ENCODE assay signal across 21 cellular contexts in the genomic region with DNA sequence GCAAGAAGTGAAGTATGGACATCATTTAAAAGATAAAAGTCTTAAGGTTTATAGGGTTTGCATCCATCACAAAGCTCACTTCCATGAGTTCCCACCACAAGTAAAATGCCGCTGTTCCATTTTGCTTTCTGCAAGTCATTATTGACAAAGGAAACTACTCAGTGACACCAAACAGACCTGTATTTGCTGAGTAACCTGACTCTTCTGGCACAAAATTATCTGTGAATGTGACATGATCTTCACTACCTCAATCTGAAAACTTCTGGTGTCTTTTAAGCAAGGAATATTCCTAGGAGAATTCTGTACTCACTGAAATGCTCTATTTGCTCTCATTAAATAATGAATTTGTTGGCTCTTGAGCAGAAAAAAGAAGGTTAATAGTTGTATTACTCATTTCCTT.
DNase-seq lines count a peak whose midpoint lies in the region; FAIRE-seq and TF ChIP-seq lines count a peak whose summit lies in the region.
"Had no signal": no experiment of that assay in that cellular context is flagged by ENCODE, and none has a peak within 500 bp of the region (broad histone marks: within the 10 kb centered on the region; RNA-seq: fewer than 3 reads in every experiment).

No MANE protein-coding gene starts in this region.

- DNase-seq in NCI-H2171 treated with DMSO at 0.1 percent for 48 hours (lab: John Stamatoyannopoulos, UW) (peak; percentile 45), NCI-H2171 (lab: John Stamatoyannopoulos, UW) (no peak), DMS53 treated with DMSO at 0.1 percent for 48 hours (lab: John Stamatoyannopoulos, UW; ENCODE audit: unreplicated experiment) (peak; percentile 94), NCI-H510A treated with DMSO at 0.1 percent for 48 hours (lab: John Stamatoyannopoulos, UW) (peak; percentile 95), bronchial epithelial cell (ENCODE audit: low read depth) (peak; percentile 17), hepatocyte (ENCODE audit: low spot score) (no peak), OCI-LY7 (ENCODE audit: low spot score) (no peak)
- DNase-seq in effector CD4-positive, alpha-beta T cell = no peak
- DNase-seq: CD8-positive, alpha-beta T cell; GDM1; GM23248; Kasumi-1; NCI-H1092 treated with DMSO at 0.1 percent for 48 hours; NCI-H187 treated with DMSO at 0.1 percent for 48 hours; NCI-H526 treated with DMSO at 0.1 percent for 48 hours; SK-N-SH had no signal

- intact Hi-C loops in OCI-LY7 (cut with micrococcal nuclease; ENCODE audit: unreplicated experiment) = no loop called here

- H3K4me1 ChIP-seq in hepatocyte (ENCODE audit: insufficient read depth) = no peaks in the 10 kb centered on the region
- H3K4me1 ChIP-seq in OCI-LY7 (ENCODE audit: insufficient read depth, low read length, poor library complexity, severe bottlenecking) = no peaks in the 10 kb centered on the region
- H3K4me1 ChIP-seq: BLaER1, HAP-1 had no signal

- H3K36me3 ChIP-seq in bronchial epithelial cell (ENCODE audit: control insufficient read depth, insufficient read depth, low read length) (no peaks in the 10 kb centered on the region), hepatocyte (replicated peaks; ENCODE audit: insufficient read depth, low read depth) (no peaks in the 10 kb centered on the region), OCI-LY7 (ENCODE audit: insufficient read depth, low read length) (no peaks in the 10 kb centered on the region)
- H3K36me3 ChIP-seq: BLaER1, HAP-1 had no signal

- no peak for TF ChIP-seq CTCF in bronchial epithelial cell (IDR thresholded peaks at IDR 0.05; ENCODE audit: insufficient read depth, low read length, severe bottlenecking)
- TF ChIP-seq CTCF in hepatocyte (IDR thresholded peaks at IDR 0.05; ENCODE audit: poor library complexity) = no peak
- TF ChIP-seq CTCF in OCI-LY7 (conservative IDR thresholded peaks at IDR 0.05; ENCODE audit: low read length) = no peak

- H4K20me1 ChIP-seq in hepatocyte (ENCODE audit: insufficient read depth, poor library complexity, severe bottlenecking) (no peaks in the 10 kb centered on the region), OCI-LY7 (ENCODE audit: insufficient read depth, low read length) (no peaks in the 10 kb centered on the region)
- H4K20me1 ChIP-seq: BLaER1 had no signal

- POLR2A ChIA-PET in OCI-LY7 (lab: Charles Lee) = interaction anchor here (0.9 kb wide), 1 partner anchor 26 kb away, joined by 3 read pairs; no protein-coding TSS in a partner anchor

- H3K27me3 ChIP-seq in bronchial epithelial cell (ENCODE audit: control insufficient read depth, insufficient read depth, low read length) = no peaks in the 10 kb centered on the region
- H3K27me3 ChIP-seq in hepatocyte = no peaks in the 10 kb centered on the region
- H3K27me3 ChIP-seq: BLaER1 had no signal

- no peaks in the 10 kb centered on the region for H3K9me2 ChIP-seq in hepatocyte (replicated peaks; ENCODE audit: insufficient read depth)
- H3K9me2 ChIP-seq in OCI-LY7 (ENCODE audit: insufficient read depth, low read length) = no peaks in the 10 kb centered on the region
- H3K9me2 ChIP-seq: SK-N-SH had no signal

- no peaks in the 10 kb centered on the region for H3K79me2 ChIP-seq in hepatocyte
- H3K79me2 ChIP-seq in OCI-LY7 (ENCODE audit: insufficient read depth, low read depth, low read length) = no peaks in the 10 kb centered on the region

- no TSS peak for BruUV-seq in OCI-LY7 (replicated peaks; lab: Mats Ljungman, UMichigan)

- H3K4me2 ChIP-seq in hepatocyte = no peak overlapping the region
- no peak overlapping the region for H3K4me2 ChIP-seq in OCI-LY7 (ENCODE audit: low read length)
- H3K4me2 ChIP-seq: BLaER1, SK-N-SH had no signal

- H2AFZ ChIP-seq in hepatocyte (no peak overlapping the region), OCI-LY7 (ENCODE audit: low read length) (no peak overlapping the region)
- H2AFZ ChIP-seq: GM23248 had no signal

- H3K9me3 ChIP-seq in hepatocyte (ENCODE audit: low read depth) (no peaks in the 10 kb centered on the region), OCI-LY7 (ENCODE audit: low read length) (no peaks in the 10 kb centered on the region)
- H3K9me3 ChIP-seq: BLaER1, HAP-1, SK-N-SH had no signal

- 69% methylated on average over 1 of the region's 1 CpG for WGBS in hepatocyte (ENCODE audit: low lambda C conversion rate, missing lambda C conversion rate)

- H3K27ac ChIP-seq in hepatocyte (no peak overlapping the region), OCI-LY7 (ENCODE audit: low read depth, low read length, poor library complexity, severe bottlenecking) (no peak overlapping the region)
- H3K27ac ChIP-seq: BLaER1, GM23248 had no signal

- H3K4me3 ChIP-seq in bronchial epithelial cell (ENCODE audit: low read depth, low read length) (no peak overlapping the region), hepatocyte (no peak overlapping the region), OCI-LY7 (ENCODE audit: low read depth, low read length, poor library complexity, severe bottlenecking) (no peak overlapping the region)
- H3K4me3 ChIP-seq: BLaER1, GM23248, HAP-1 had no signal

- CTCF ChIA-PET in OCI-LY7 (lab: Charles Lee; ENCODE audit: unreplicated experiment) = no interaction called here

- no peak for FAIRE-seq in bronchial epithelial cell (lab: Jason Lieb, UNC)
- FAIRE-seq: D721Med, GM19239, HTR-8/SVneo had no signal

Comparison
In these comparisons a context has a peak if more than half of its experiments do, and no peak if none do; other contexts are left out.
1. DNase-seq: peak in NCI-H2171 treated with DMSO at 0.1 percent for 48 hours (single experiment), DMS53 treated with DMSO at 0.1 percent for 48 hours (single experiment), NCI-H510A treated with DMSO at 0.1 percent for 48 hours (single experiment) and bronchial epithelial cell (single experiment); none in NCI-H2171 (single experiment), effector CD4-positive, alpha-beta T cell (single experiment), hepatocyte (single experiment) and OCI-LY7 (single experiment).